24 cellular contexts compared by ENCODE assay signal in the genomic region with DNA sequence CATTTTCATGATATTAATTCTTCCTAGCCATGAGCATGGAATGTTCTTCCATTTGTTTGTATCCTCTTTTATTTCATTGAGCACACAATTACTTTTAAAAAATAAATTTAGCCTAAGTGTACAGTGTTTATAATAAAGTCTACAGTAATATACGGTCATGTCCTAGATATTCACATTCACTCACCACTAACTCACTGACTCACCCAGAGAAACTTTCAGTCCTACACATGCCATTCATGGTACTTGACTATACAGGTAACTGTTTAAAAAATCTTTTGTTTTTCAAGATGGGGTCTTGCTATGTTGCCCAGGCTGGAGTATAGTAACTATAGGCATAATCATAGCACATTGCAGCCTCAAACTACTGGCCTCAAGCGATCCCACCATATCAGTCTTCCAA.
DNase-seq lines count a peak whose midpoint lies in the region; ATAC-seq, FAIRE-seq and TF ChIP-seq lines count a peak whose summit lies in the region.
"Had no signal": no experiment of that assay in that cellular context is flagged by ENCODE, and none has a peak within 500 bp of the region (broad histone marks: within the 10 kb centered on the region; RNA-seq: fewer than 3 reads in every experiment).

No MANE protein-coding gene starts in this region.

- no peaks in the 10 kb centered on the region for H3K36me3 Mint-ChIP-seq in astrocyte (ENCODE audit: low read depth, unreplicated experiment)
- H3K36me3 Mint-ChIP-seq: CD4-positive, alpha-beta memory T cell; T-cell had no signal

- H3K9me3 ChIP-seq in astrocyte (ENCODE audit: insufficient read depth, low read depth, low read length) (no peaks in the 10 kb centered on the region), SK-N-SH (no peaks in the 10 kb centered on the region)
- H3K9me3 ChIP-seq: SJSA1 had no signal

- H3K27ac ChIP-seq in astrocyte (ENCODE audit: low read depth, low read length), result no peak overlapping the region
- no peak overlapping the region for H3K27ac ChIP-seq in SK-N-SH (ENCODE audit: low read depth in 2 of 2, low read length in 1 of 2)
- H3K27ac ChIP-seq: SJSA1 had no signal

- peaks cover 3% of the 10 kb centered on the region for H3K9me3 Mint-ChIP-seq in astrocyte (ENCODE audit: unreplicated experiment)
- H3K9me3 Mint-ChIP-seq: CD4-positive, alpha-beta memory T cell; T-cell had no signal

- no peaks in the 10 kb centered on the region for H3F3A ChIP-seq in SK-N-SH (replicated peaks; ENCODE audit: insufficient read depth)

- H3K9ac ChIP-seq in astrocyte (ENCODE audit: low read length) (no peak overlapping the region), SK-N-SH (no peak overlapping the region)

- no peak overlapping the region for H3K27ac Mint-ChIP-seq in astrocyte (ENCODE audit: unreplicated experiment)
- H3K27ac Mint-ChIP-seq: CD4-positive, alpha-beta memory T cell; T-cell had no signal

- H2AFZ ChIP-seq in astrocyte (ENCODE audit: low read depth, low read length), result no peak overlapping the region
- no peak overlapping the region for H2AFZ ChIP-seq in SK-N-SH (ENCODE audit: low read depth)

- no peak overlapping the region for H3K4me2 ChIP-seq in astrocyte (ENCODE audit: low read length)
- H3K4me2 ChIP-seq in SK-N-SH, result no peak overlapping the region

- no peak for TF ChIP-seq CTCF in astrocyte (IDR thresholded peaks at IDR 0.05; ENCODE audit: insufficient read depth, low read depth, low read length)
- TF ChIP-seq CTCF in SK-N-SH (IDR thresholded peaks at IDR 0.05), result no peak

- no peak for TF ChIP-seq EP300 in SK-N-SH (IDR thresholded peaks at IDR 0.05; ENCODE audit: borderline replicate concordance in 1 of 2, low read depth in 1 of 2, low read length in 1 of 2)

- H3K4me3 ChIP-seq in astrocyte (ENCODE audit: insufficient read depth, low read depth, low read length) (no peak overlapping the region), SK-N-SH (ENCODE audit: low read depth in 2 of 2, low read length in 1 of 2) (no peak overlapping the region)
- H3K4me3 ChIP-seq: SJSA1 had no signal

- H3K4me3 Mint-ChIP-seq in astrocyte (ENCODE audit: unreplicated experiment), result no peak overlapping the region
- H3K4me3 Mint-ChIP-seq: CD4-positive, alpha-beta memory T cell; T-cell had no signal

- no peaks in the 10 kb centered on the region for H3K36me3 ChIP-seq in astrocyte (ENCODE audit: insufficient read depth, low read length)
- H3K36me3 ChIP-seq in SK-N-SH (replicated peaks in 1 of 2; ENCODE audit: control insufficient read depth in 1 of 2, insufficient read depth in 2 of 2, low read length in 1 of 2), result no peaks in the 10 kb centered on the region
- H3K36me3 ChIP-seq: SJSA1 had no signal

- CTCF ChIA-PET in SK-N-SH (lab: Yijun Ruan, JAX), result no interaction called here

- no peak for FAIRE-seq in astrocyte (lab: Jason Lieb, UNC)
- FAIRE-seq: GM12891 had no signal

- no peaks in the 10 kb centered on the region for H3K4me1 ChIP-seq in astrocyte (ENCODE audit: insufficient read depth, low read length)
- H3K4me1 ChIP-seq in SK-N-SH (ENCODE audit: control insufficient read depth in 1 of 2, insufficient read depth in 2 of 2, low read depth in 1 of 2, low read length in 1 of 2), result no peaks in the 10 kb centered on the region

- H3K9me2 ChIP-seq in SK-N-SH, result no peaks in the 10 kb centered on the region

- POLR2A ChIA-PET in SK-N-SH (lab: Yijun Ruan, JAX), result no interaction called here

- H3K27me3 Mint-ChIP-seq in astrocyte (ENCODE audit: low read depth, unreplicated experiment), result no peaks in the 10 kb centered on the region

- H4K20me1 ChIP-seq in astrocyte (ENCODE audit: insufficient read depth, low read length) (no peaks in the 10 kb centered on the region), SK-N-SH (ENCODE audit: insufficient read depth) (no peaks in the 10 kb centered on the region)

- TF ChIP-seq RAD21 in SK-N-SH (IDR thresholded peaks at IDR 0.05; ENCODE audit: low read length), result no peak

- no peaks in the 10 kb centered on the region for H3K4me1 Mint-ChIP-seq in astrocyte (ENCODE audit: low read depth, unreplicated experiment)

- ATAC-seq in GM19328 (IDR thresholded peaks at IDR 0.05; ENCODE audit: unreplicated experiment), result no peak
- no peak for ATAC-seq in HG02852 (IDR thresholded peaks at IDR 0.05; ENCODE audit: unreplicated experiment)
- ATAC-seq: T-cell had no signal

- 78% methylated on average over 2 of the region's 2 CpGs for WGBS in SK-N-SH (ENCODE audit: low lambda C conversion rate)

- DNase-seq in HCEC 1CT, result peak; percentile 13
- peak; percentile 64 for DNase-seq in M059J (ENCODE audit: low read depth)
- DNase-seq in astrocyte (ENCODE audit: low read depth), result peak; percentile 26
- peak; percentile 54 for DNase-seq in kidney tubule cell (ENCODE audit: low spot score)
- DNase-seq in NCI-H1417 treated with DMSO at 0.1 percent for 48 hours (lab: John Stamatoyannopoulos, UW), result no peak
- no peak for DNase-seq in SK-N-SH
- DNase-seq: C1 segment of cervical spinal cord; CD4-positive, alpha-beta memory T cell; COR-L47; DMS53; GF-D8; H7; MV-4-11; NCI-H1105 treated with DMSO at 0.1 percent for 48 hours; NCI-H1694 treated with DMSO at 0.1 percent for 48 hours; NCI-H2081; NCI-H345; NCI-H510A treated with DMSO at 0.1 percent for 48 hours; Right ventricle myocardium superior; T-cell had no signal

- H3K27me3 ChIP-seq in astrocyte (ENCODE audit: insufficient read depth, low read length), result no peaks in the 10 kb centered on the region
- H3K27me3 ChIP-seq in SK-N-SH (ENCODE audit: insufficient read depth), result no peaks in the 10 kb centered on the region
- H3K27me3 ChIP-seq: SJSA1 had no signal

- H3K79me2 ChIP-seq in astrocyte (ENCODE audit: insufficient read depth, low read length) (no peaks in the 10 kb centered on the region), SK-N-SH (ENCODE audit: insufficient read depth) (no peaks in the 10 kb centered on the region)

TF ChIP-seq in SK-N-SH, 30 proteins besides CTCF, POLR2A, EP300 and RAD21:
- TF ChIP-seq YY1 (IDR thresholded peaks at IDR 0.05; ENCODE audit: low read depth), result no peak
- TF ChIP-seq CHD2 (IDR thresholded peaks at IDR 0.05; ENCODE audit: low read length, partially characterized antibody), result no peak
- TF ChIP-seq NFIC (IDR thresholded peaks at IDR 0.05; ENCODE audit: borderline replicate concordance), result no peak
- no peak for TF ChIP-seq GATA2 (CRISPR knock-in tag; IDR thresholded peaks at IDR 0.05)
- TF ChIP-seq ZBTB33 (IDR thresholded peaks at IDR 0.05; ENCODE audit: borderline replicate concordance, low read depth), result no peak
- TF ChIP-seq JUND (IDR thresholded peaks at IDR 0.05), result no peak
- TF ChIP-seq MEF2A (IDR thresholded peaks at IDR 0.05; ENCODE audit: borderline replicate concordance, low read depth), result no peak
- TF ChIP-seq SMC3 (IDR thresholded peaks at IDR 0.05; ENCODE audit: low read depth, low read length), result no peak
- TF ChIP-seq FOSL2 (IDR thresholded peaks at IDR 0.05; ENCODE audit: borderline replicate concordance, low read depth), result no peak
- TF ChIP-seq USF1 (IDR thresholded peaks at IDR 0.05; ENCODE audit: borderline replicate concordance, low read depth), result no peak
- no peak for TF ChIP-seq PBX3 (IDR thresholded peaks at IDR 0.05)
- TF ChIP-seq ELF1 (IDR thresholded peaks at IDR 0.05), result no peak
- no peak for TF ChIP-seq POLR2AphosphoS5 (IDR thresholded peaks at IDR 0.05; ENCODE audit: low read depth, low read length)
- TF ChIP-seq TEAD4 (IDR thresholded peaks at IDR 0.05; ENCODE audit: borderline replicate concordance, insufficient read depth), result no peak

Comparison
In these comparisons a context has a peak if more than half of its experiments do, and no peak if none do; other contexts are left out.
1. DNase-seq: peak in HCEC 1CT (single experiment), M059J (single experiment), astrocyte (single experiment) and kidney tubule cell (single experiment); none in NCI-H1417 treated with DMSO at 0.1 percent for 48 hours (single experiment) and SK-N-SH (single experiment).